ENCODE assay signal across 8 cellular contexts in genomic region chr16:55502801-55503366, GRCh38. TPM values are rescaled to one million over a fixed set of nuclear protein-coding genes. Genes with fewer than 3 reads are reported as not detected.
DNase-seq lines count a peak whose midpoint lies in the region; ATAC-seq and TF ChIP-seq lines count a peak whose summit lies in the region.
"Had no signal": no experiment of that assay in that cellular context is flagged by ENCODE, and none has a peak within 500 bp of the region (broad histone marks: within the 10 kb centered on the region; RNA-seq: fewer than 3 reads in every experiment).

No MANE protein-coding gene starts in this region.

- H3K4me1 ChIP-seq in body of pancreas (peaks cover 29% of the 10 kb centered on the region), thyroid gland (peaks cover 53 to 67% of the 10 kb centered on the region in 2 donors)

- intact Hi-C loops in body of pancreas (cut with DNase I) = no loop called here
- intact Hi-C loops in thyroid gland (cut with DNase I) = no loop called here

- ATAC-seq in body of pancreas (peak; percentile 96), GM18517 (IDR thresholded peaks at IDR 0.05; ENCODE audit: unreplicated experiment) (no peak), HG02981 (IDR thresholded peaks at IDR 0.05; ENCODE audit: unreplicated experiment) (no peak)

- no peak overlapping the region for H3K4me3 ChIP-seq in body of pancreas
- no peak overlapping the region for H3K4me3 ChIP-seq in thyroid gland (replicated peaks in 1 of 3)
- H3K4me3 ChIP-seq: SK-N-MC had no signal

- TF ChIP-seq POLR2A in body of pancreas (IDR thresholded peaks at IDR 0.05) (no peak), thyroid gland (IDR thresholded peaks at IDR 0.05) (peak in 1 of 2 donors; percentile 7)

- 12 to 23% methylated on average over 10 to 13 of the region's 13 CpGs for WGBS in body of pancreas, 2 donors
- 14 to 16% methylated on average over 12 to 13 of the region's 13 CpGs for WGBS in thyroid gland, 2 donors

- H3K36me3 ChIP-seq in body of pancreas (replicated peaks in 1 of 2; ENCODE audit: insufficient read depth in 1 of 2, low read depth in 2 of 2) = no peaks in the 10 kb centered on the region
- H3K36me3 ChIP-seq in thyroid gland = no peaks in the 10 kb centered on the region

- DNase-seq in LoVo (ENCODE audit: low spot score) = peak; percentile 80
- peak; percentile 94 to 98 (median 96) for DNase-seq in body of pancreas
- DNase-seq in kidney glomerular epithelial cell (lab: John Stamatoyannopoulos, UW) = peak; percentile 87
- peak; percentile 97 for DNase-seq in thyroid gland
- DNase-seq in effector CD8-positive, alpha-beta T cell (lab: John Stamatoyannopoulos, UW) = no peak

- TF ChIP-seq CTCF in body of pancreas (IDR thresholded peaks at IDR 0.05) (peak in 4 of 7 experiments; percentile 41 to 54 (median 48)), thyroid gland (IDR thresholded peaks at IDR 0.05) (peak in 3 of 6 experiments; percentile 24 to 30 (median 27))

- no peaks in the 10 kb centered on the region for H3K9me3 ChIP-seq in body of pancreas
- no peaks in the 10 kb centered on the region for H3K9me3 ChIP-seq in thyroid gland

- no peaks in the 10 kb centered on the region for H3K27me3 ChIP-seq in body of pancreas
- no peaks in the 10 kb centered on the region for H3K27me3 ChIP-seq in thyroid gland

- peak overlapping the region; percentile 64 to 74 (median 69) for H3K27ac ChIP-seq in body of pancreas
- H3K27ac ChIP-seq in thyroid gland = peak overlapping the region; percentile 16 to 78 (median 70)
- H3K27ac ChIP-seq: SK-N-MC had no signal

RNA-seq across cellular contexts. Expression of gene LPCAT2, which starts 6.0 kb away (rescaled TPM):
- total RNA-seq in body of pancreas = 1 to 10 TPM; 3.3 to 9.1 TPM
- 100 to 1,000 TPM; 115 to 274 (median 214) TPM for total RNA-seq in thyroid gland

RNA-seq across cellular contexts. Expression of gene MMP2, which starts 23.9 kb away (rescaled TPM):
- 10 to 100 TPM; 58.7 to 76.0 TPM for total RNA-seq in body of pancreas
- total RNA-seq in thyroid gland = 100 to 1,000 TPM in 3 of 4 donors, 10 to 100 TPM in 1; 94.9 to 286 (median 216) TPM

Comparison
In these comparisons a context has a peak if more than half of its experiments do, and no peak if none do; other contexts are left out.
1. RNA of gene LPCAT2, which starts 6.0 kb away (total RNA-seq): 115 to 274 TPM in thyroid gland; 3.3 to 9.1 TPM in body of pancreas; every median in the first group is over 10 times any median in the second.